Comparison of ENCODE assay signal across 1 cellular context in the genomic region with DNA sequence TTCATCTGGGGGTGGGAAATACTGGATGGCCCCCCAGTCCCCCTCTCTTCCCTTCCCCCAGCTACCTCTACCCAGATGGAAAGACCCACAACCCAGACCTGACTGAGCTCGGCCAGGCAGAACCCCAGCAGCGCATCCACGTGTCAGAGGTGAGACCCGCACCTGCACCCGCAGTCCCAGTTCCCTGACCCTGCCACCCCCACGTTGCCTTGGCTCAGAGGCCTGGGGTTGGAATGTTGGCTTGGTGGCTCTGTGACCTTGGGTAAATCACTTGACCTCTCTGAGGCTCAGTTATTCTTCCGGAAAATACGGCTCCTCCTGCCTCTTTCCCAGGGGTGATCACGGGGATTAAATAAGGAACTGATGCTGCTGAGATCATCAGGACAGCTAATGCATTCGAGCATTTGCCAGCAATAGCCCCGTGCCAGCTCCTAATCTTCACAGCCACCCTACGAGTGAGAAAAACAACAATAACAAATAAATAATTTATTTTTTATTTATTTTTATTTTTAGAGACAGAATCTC.
TF ChIP-seq lines count a peak whose summit lies in the region.

No MANE protein-coding gene starts in this region.

TF ChIP-seq in H1, 55 proteins besides CTCF, POLR2A, EP300 and RAD21:
- TF ChIP-seq CBX5 (IDR thresholded peaks at IDR 0.05; ENCODE audit: low read depth, low read length) (no peak), NANOG (IDR thresholded peaks at IDR 0.05; ENCODE audit: insufficient read depth, low read depth, low read length, poor library complexity, severe bottlenecking) (no peak), RNF2 (IDR thresholded peaks at IDR 0.05; ENCODE audit: borderline replicate concordance, low read depth, low read length, missing control alignments, poor library complexity, severe bottlenecking) (no peak)
